In the genomic region with DNA sequence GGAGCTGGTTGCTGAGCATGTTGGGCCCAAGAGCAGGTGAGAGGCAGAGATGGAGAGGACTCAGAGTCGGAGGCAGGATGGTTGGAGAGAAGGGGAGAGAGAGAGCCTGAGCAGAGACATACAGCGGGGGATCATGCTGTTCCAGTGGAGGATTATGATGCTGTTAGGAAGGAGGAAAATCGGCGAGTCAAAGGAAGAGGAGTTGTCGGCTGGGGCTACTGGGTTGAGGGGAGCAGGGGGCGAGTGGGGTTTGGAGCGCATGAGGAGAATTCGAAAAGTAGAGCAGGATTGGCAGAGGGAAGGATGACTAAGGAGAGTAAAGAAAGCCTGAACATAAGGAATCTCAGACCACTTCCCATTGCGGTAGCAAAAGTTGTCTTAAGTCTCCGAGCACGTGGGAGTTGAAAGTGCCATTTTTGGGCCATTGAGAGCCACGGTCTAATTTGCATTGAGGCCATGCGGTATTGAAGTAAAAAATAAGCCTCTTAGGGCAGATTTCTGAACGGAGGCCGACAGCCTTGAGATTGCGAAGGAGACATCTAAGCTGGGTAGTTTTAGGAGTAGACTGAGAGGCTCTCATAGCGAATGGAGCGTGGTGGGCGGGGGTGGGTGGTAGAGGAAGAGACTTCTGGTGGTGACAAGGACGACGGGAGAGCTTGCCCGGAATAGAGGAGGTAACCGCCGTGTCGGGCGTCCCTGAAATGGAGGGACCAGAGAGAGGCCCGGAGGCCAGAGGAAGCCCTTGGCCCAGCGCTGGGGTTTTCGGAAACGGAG, we compare ENCODE assay signal across 22 cellular contexts.
DNase-seq lines count a peak whose midpoint lies in the region; ATAC-seq and TF ChIP-seq lines count a peak whose summit lies in the region.
"Had no signal": no experiment of that assay in that cellular context is flagged by ENCODE, and none has a peak within 500 bp of the region (broad histone marks: within the 10 kb centered on the region; RNA-seq: fewer than 3 reads in every experiment).

No MANE protein-coding gene starts in this region.

- H3K4me2 ChIP-seq in GM23338: no peak overlapping the region
- H3K4me2 ChIP-seq: BLaER1 had no signal

- H3K36me3 Mint-ChIP-seq in GM23338 (ENCODE audit: low read depth) (no peaks in the 10 kb centered on the region), WTC11 (no peaks in the 10 kb centered on the region)
- no peaks in the 10 kb centered on the region for H3K36me3 Mint-ChIP-seq in stimulated activated memory B cell treated with anti-CD40 and anti-IgM and Interleukin-4, amounts not matched to agents 10 μg/mL and 1 μg/mL and 100 μg/mL, for 72 hours

- peak overlapping the region; percentile 80; the same call in 1 of the 2 replicates for H2AFZ ChIP-seq in GM23338

- H3K27me3 Mint-ChIP-seq in GM23338 (ENCODE audit: insufficient read depth, low read depth, poor library complexity) (peaks cover 4% of the 10 kb centered on the region), WTC11 (ENCODE audit: low read depth) (peaks cover 4% of the 10 kb centered on the region; the same call in 1 of the 2 replicates)
- peaks cover 27% of the 10 kb centered on the region for H3K27me3 Mint-ChIP-seq in stimulated activated memory B cell treated with anti-CD40 and anti-IgM and Interleukin-4, amounts not matched to agents 10 μg/mL and 1 μg/mL and 100 μg/mL, for 72 hours

- H4K20me1 ChIP-seq in GM23338 (replicated peaks; ENCODE audit: insufficient read depth): no peaks in the 10 kb centered on the region
- H4K20me1 ChIP-seq: BLaER1 had no signal

- H3K27me3 ChIP-seq in GM23338 (ENCODE audit: insufficient read depth): peaks cover 20% of the 10 kb centered on the region; the same call in 1 of the 2 replicates
- peaks cover 5% of the 10 kb centered on the region; the same call in 1 of the 2 replicates for H3K27me3 ChIP-seq in MG63
- H3K27me3 ChIP-seq: BLaER1, SJCRH30 had no signal

- no peak overlapping the region for H3K4me3 Mint-ChIP-seq in GM23338
- H3K4me3 Mint-ChIP-seq in WTC11: peak overlapping the region; percentile 6; the same call in 1 of the 2 replicates
- H3K4me3 Mint-ChIP-seq in stimulated activated memory B cell treated with anti-CD40 and anti-IgM and Interleukin-4, amounts not matched to agents 10 μg/mL and 1 μg/mL and 100 μg/mL, for 72 hours: peak overlapping the region; percentile 4
- H3K4me3 Mint-ChIP-seq: CD4-positive, alpha-beta T cell; H9; HFFc6 had no signal

- H3K9me3 ChIP-seq in MG63: no peaks in the 10 kb centered on the region
- H3K9me3 ChIP-seq: BLaER1, SJCRH30 had no signal

- no peak overlapping the region for H3K27ac Mint-ChIP-seq in GM23338
- no peak overlapping the region for H3K27ac Mint-ChIP-seq in WTC11
- H3K27ac Mint-ChIP-seq in stimulated activated memory B cell treated with anti-CD40 and anti-IgM and Interleukin-4, amounts not matched to agents 10 μg/mL and 1 μg/mL and 100 μg/mL, for 72 hours: no peak overlapping the region
- H3K27ac Mint-ChIP-seq: CD4-positive, alpha-beta T cell; H9; HFFc6; IgD-negative memory B cell had no signal

- no peak for TF ChIP-seq CTCF in GM23338 (conservative IDR thresholded peaks at IDR 0.05; ENCODE audit: low read depth in 2 of 2)
- TF ChIP-seq CTCF in WTC11 (IDR thresholded peaks at IDR 0.05): no peak

- H3K4me1 ChIP-seq in GM23338 (ENCODE audit: insufficient read depth): peaks cover 27% of the 10 kb centered on the region
- H3K4me1 ChIP-seq: BLaER1, SJCRH30 had no signal

- CTCF ChIA-PET in WTC11 (lab: Charles Lee): interaction anchor here (0.7 to 1.4 kb wide), 3 partner anchors 32 to 188 kb away, joined by 3 to 5 read pairs (median 4); no protein-coding TSS in a partner anchor

- intact Hi-C loops in left ventricle myocardium superior (cut with micrococcal nuclease): no loop called here

- H3K4me1 Mint-ChIP-seq in GM23338 (peaks cover 9% of the 10 kb centered on the region), WTC11 (peaks cover 14% of the 10 kb centered on the region)
- H3K4me1 Mint-ChIP-seq in stimulated activated memory B cell treated with anti-CD40 and anti-IgM and Interleukin-4, amounts not matched to agents 10 μg/mL and 1 μg/mL and 100 μg/mL, for 72 hours: peaks cover 8% of the 10 kb centered on the region
- H3K4me1 Mint-ChIP-seq: IgD-negative memory B cell had no signal

- POLR2A ChIA-PET in WTC11 (lab: Charles Lee): no interaction called here

- H3F3A ChIP-seq in GM23338 (replicated peaks; ENCODE audit: low read depth): no peaks in the 10 kb centered on the region

- 0 out of 2 replicates have a peak, but pooled peaks cover 4% of the 10 kb centered on the region for H3K9me2 ChIP-seq in GM23338 (ENCODE audit: insufficient read depth)

- H3K9me3 Mint-ChIP-seq in GM23338 (no peaks in the 10 kb centered on the region), WTC11 (no peaks in the 10 kb centered on the region; the same call in 1 of the 2 replicates)
- H3K9me3 Mint-ChIP-seq in stimulated activated memory B cell treated with anti-CD40 and anti-IgM and Interleukin-4, amounts not matched to agents 10 μg/mL and 1 μg/mL and 100 μg/mL, for 72 hours: no peaks in the 10 kb centered on the region
- H3K9me3 Mint-ChIP-seq: CD4-positive, alpha-beta T cell; H9; HFFc6 had no signal

- DNase-seq in GM23338 (ENCODE audit: low spot score): no peak
- DNase-seq in WTC11 (ENCODE audit: low spot score): no peak
- DNase-seq in inferior parietal cortex (ENCODE audit: extremely low spot score): peak; percentile 10
- DNase-seq in DMS 273 (lab: John Stamatoyannopoulos, UW; ENCODE audit: unreplicated experiment): no peak
- DNase-seq in NCI-H2196 treated with DMSO at 0.1 percent for 48 hours (lab: John Stamatoyannopoulos, UW; ENCODE audit: unreplicated experiment): no peak
- DNase-seq in MG63: no peak
- no peak for DNase-seq in left ventricle myocardium superior
- DNase-seq: CD4-positive, alpha-beta T cell; DMS153; GDM1; H9; HFFc6; Kasumi-1; NCI-H1092; NCI-H1436; NCI-H1930; NCI-H345; NCI-H524 had no signal

- H3K36me3 ChIP-seq in GM23338 (ENCODE audit: insufficient read depth) (no peaks in the 10 kb centered on the region), MG63 (no peaks in the 10 kb centered on the region)
- H3K36me3 ChIP-seq: BLaER1, SJCRH30 had no signal

- H3K79me2 ChIP-seq in GM23338 (replicated peaks; ENCODE audit: insufficient read depth): no peaks in the 10 kb centered on the region

- no peak overlapping the region for H3K4me3 ChIP-seq in GM23338
- no peak overlapping the region for H3K4me3 ChIP-seq in MG63
- H3K4me3 ChIP-seq: BLaER1, SJCRH30 had no signal

- no peak overlapping the region for H3K27ac ChIP-seq in GM23338 (ENCODE audit: low read depth)
- H3K27ac ChIP-seq: BLaER1, SJCRH30 had no signal

- ATAC-seq in GM23338 (no peak), WTC11 (no peak), left ventricle myocardium superior (no peak)
- no peak for ATAC-seq in stimulated activated memory B cell treated with anti-CD40 and anti-IgM and Interleukin-4, amounts not matched to agents 10 μg/mL and 1 μg/mL and 100 μg/mL, for 72 hours

TF ChIP-seq in GM23338, 12 proteins besides CTCF, POLR2A, EP300 and RAD21 (continues in another document):
- TF ChIP-seq NANOG (IDR thresholded peaks at IDR 0.05; ENCODE audit: borderline replicate concordance) (no peak), CREB1 (CRISPR knock-in tag; IDR thresholded peaks at IDR 0.05; ENCODE audit: low read depth) (no peak), STAT1 (IDR thresholded peaks at IDR 0.05; ENCODE audit: unreplicated experiment) (no peak), ZNF331 (CRISPR knock-in tag; IDR thresholded peaks at IDR 0.05; ENCODE audit: low read depth) (no peak), EZH2phosphoT487 (IDR thresholded peaks at IDR 0.05; ENCODE audit: unreplicated experiment) (no peak)

TF ChIP-seq in WTC11, 78 proteins besides CTCF, POLR2A, EP300 and RAD21 (continues in another document):
- TF ChIP-seq NFATC4 (CRISPR knock-in tag; IDR thresholded peaks at IDR 0.05) (no peak), SP1 (CRISPR knock-in tag; conservative IDR thresholded peaks at IDR 0.05) (no peak), ZNF263 (CRISPR knock-in tag; IDR thresholded peaks at IDR 0.05; ENCODE audit: low read depth) (no peak), EMX1 (CRISPR knock-in tag; IDR thresholded peaks at IDR 0.05) (no peak), JAZF1 (CRISPR knock-in tag; IDR thresholded peaks at IDR 0.05) (no peak), IRF2 (CRISPR knock-in tag; IDR thresholded peaks at IDR 0.05; ENCODE audit: borderline replicate concordance, low read depth) (no peak), ZBTB21 (CRISPR knock-in tag; IDR thresholded peaks at IDR 0.05; ENCODE audit: borderline replicate concordance) (no peak)
- TF ChIP-seq, protein P1, sequence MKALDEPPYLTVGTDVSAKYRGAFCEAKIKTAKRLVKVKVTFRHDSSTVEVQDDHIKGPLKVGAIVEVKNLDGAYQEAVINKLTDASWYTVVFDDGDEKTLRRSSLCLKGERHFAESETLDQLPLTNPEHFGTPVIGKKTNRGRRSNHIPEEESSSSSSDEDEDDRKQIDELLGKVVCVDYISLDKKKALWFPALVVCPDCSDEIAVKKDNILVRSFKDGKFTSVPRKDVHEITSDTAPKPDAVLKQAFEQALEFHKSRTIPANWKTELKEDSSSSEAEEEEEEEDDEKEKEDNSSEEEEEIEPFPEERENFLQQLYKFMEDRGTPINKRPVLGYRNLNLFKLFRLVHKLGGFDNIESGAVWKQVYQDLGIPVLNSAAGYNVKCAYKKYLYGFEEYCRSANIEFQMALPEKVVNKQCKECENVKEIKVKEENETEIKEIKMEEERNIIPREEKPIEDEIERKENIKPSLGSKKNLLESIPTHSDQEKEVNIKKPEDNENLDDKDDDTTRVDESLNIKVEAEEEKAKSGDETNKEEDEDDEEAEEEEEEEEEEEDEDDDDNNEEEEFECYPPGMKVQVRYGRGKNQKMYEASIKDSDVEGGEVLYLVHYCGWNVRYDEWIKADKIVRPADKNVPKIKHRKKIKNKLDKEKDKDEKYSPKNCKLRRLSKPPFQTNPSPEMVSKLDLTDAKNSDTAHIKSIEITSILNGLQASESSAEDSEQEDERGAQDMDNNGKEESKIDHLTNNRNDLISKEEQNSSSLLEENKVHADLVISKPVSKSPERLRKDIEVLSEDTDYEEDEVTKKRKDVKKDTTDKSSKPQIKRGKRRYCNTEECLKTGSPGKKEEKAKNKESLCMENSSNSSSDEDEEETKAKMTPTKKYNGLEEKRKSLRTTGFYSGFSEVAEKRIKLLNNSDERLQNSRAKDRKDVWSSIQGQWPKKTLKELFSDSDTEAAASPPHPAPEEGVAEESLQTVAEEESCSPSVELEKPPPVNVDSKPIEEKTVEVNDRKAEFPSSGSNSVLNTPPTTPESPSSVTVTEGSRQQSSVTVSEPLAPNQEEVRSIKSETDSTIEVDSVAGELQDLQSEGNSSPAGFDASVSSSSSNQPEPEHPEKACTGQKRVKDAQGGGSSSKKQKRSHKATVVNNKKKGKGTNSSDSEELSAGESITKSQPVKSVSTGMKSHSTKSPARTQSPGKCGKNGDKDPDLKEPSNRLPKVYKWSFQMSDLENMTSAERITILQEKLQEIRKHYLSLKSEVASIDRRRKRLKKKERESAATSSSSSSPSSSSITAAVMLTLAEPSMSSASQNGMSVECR (CRISPR knock-in tag; IDR thresholded peaks at IDR 0.05; ENCODE audit: borderline replicate concordance): no peak
